1 cellular context compared by ENCODE assay signal in genomic region chr1:53145051-53145600, GRCh38.
TF ChIP-seq lines count a peak whose summit lies in the region.

No MANE protein-coding gene starts in this region.

TF ChIP-seq in IMR-90, 13 proteins besides CTCF, POLR2A, EP300 and RAD21 (continued from another document):
- TF ChIP-seq MXI1 (IDR thresholded peaks at IDR 0.05; ENCODE audit: borderline replicate concordance, low read depth, low read length) (no peak), CHD1 (IDR thresholded peaks at IDR 0.05; ENCODE audit: low read depth, low read length) (no peak), USF2 (IDR thresholded peaks at IDR 0.05; ENCODE audit: low read depth, low read length) (no peak), BHLHE40 (IDR thresholded peaks at IDR 0.05; ENCODE audit: low read depth, low read length) (no peak)
